8 cellular contexts compared by ENCODE assay signal in genomic region chr17:57086069-57086930, GRCh38. TPM values are rescaled to one million over a fixed set of nuclear protein-coding genes. Genes with fewer than 3 reads are reported as not detected.
DNase-seq lines count a peak whose midpoint lies in the region; ATAC-seq and TF ChIP-seq lines count a peak whose summit lies in the region.

No MANE protein-coding gene starts in this region.

- H4K20me1 ChIP-seq in SK-N-SH (ENCODE audit: insufficient read depth), result no peaks in the 10 kb centered on the region

- POLR2A ChIA-PET in SK-N-SH (lab: Yijun Ruan, JAX), result interaction anchor here (3.0 kb wide), 1 partner anchor 11 kb away, joined by 15 read pairs; no protein-coding TSS in a partner anchor

- peaks cover 6% of the 10 kb centered on the region for H3F3A ChIP-seq in SK-N-SH (replicated peaks; ENCODE audit: insufficient read depth)

- peak overlapping the region in 1 of 2 experiments; percentile 69; a peak in 3 of 4 replicates for H3K27ac ChIP-seq in SK-N-SH (ENCODE audit: low read depth in 2 of 2, low read length in 1 of 2)
- no peak overlapping the region for H3K27ac ChIP-seq in brain microvascular endothelial cell

- H3K27me3 ChIP-seq in SK-N-SH (ENCODE audit: insufficient read depth) (no peaks in the 10 kb centered on the region), brain microvascular endothelial cell (replicated peaks) (no peaks in the 10 kb centered on the region)

- peak overlapping the region; percentile 60 for H2AFZ ChIP-seq in SK-N-SH (ENCODE audit: low read depth)

- TF ChIP-seq CTCF in SK-N-SH (IDR thresholded peaks at IDR 0.05), result no peak
- TF ChIP-seq CTCF in brain microvascular endothelial cell (IDR thresholded peaks at IDR 0.05; ENCODE audit: low read depth, low read length, missing control alignments), result no peak

- TF ChIP-seq EP300 in SK-N-SH (IDR thresholded peaks at IDR 0.05; ENCODE audit: borderline replicate concordance in 1 of 2, low read depth in 1 of 2, low read length in 1 of 2), result no peak

- DNase-seq in EL (peak; percentile 49), SK-N-SH (peak; percentile 68), brain microvascular endothelial cell (peak; percentile 11), kidney glomerular epithelial cell (lab: John Stamatoyannopoulos, UW) (peak; percentile 20), NCI-H187 (lab: John Stamatoyannopoulos, UW) (no peak)
- peak; percentile 29 to 32 for DNase-seq in stimulated activated CD4-positive, alpha-beta T cell treated with anti-CD3 and anti-CD28 coated beads, Interleukin-2, amount 100 ng/mL, for 24 hours

- H3K4me1 ChIP-seq in SK-N-SH (ENCODE audit: control insufficient read depth in 1 of 2, insufficient read depth in 2 of 2, low read depth in 1 of 2, low read length in 1 of 2), result peaks cover 0 to 16% of the 10 kb centered on the region in 2 experiments; a peak in 2 of 4 replicates

- CTCF ChIA-PET in SK-N-SH (lab: Yijun Ruan, JAX), result interaction anchor here (0.8 to 4.2 kb wide), 14 partner anchors 10 to 747 kb away, joined by 3 to 16 read pairs (median 4); partner anchors contain the start of gene SCPEP1

- H3K36me3 ChIP-seq in SK-N-SH (replicated peaks in 1 of 2; ENCODE audit: control insufficient read depth in 1 of 2, insufficient read depth in 2 of 2, low read length in 1 of 2), result no peaks in the 10 kb centered on the region
- H3K36me3 ChIP-seq in brain microvascular endothelial cell (replicated peaks), result no peaks in the 10 kb centered on the region

- no peak for TF ChIP-seq RAD21 in SK-N-SH (IDR thresholded peaks at IDR 0.05; ENCODE audit: low read length)

- H3K4me3 ChIP-seq in SK-N-SH (ENCODE audit: low read depth in 2 of 2, low read length in 1 of 2) (peak overlapping the region; percentile 87 to 97), brain microvascular endothelial cell (ENCODE audit: low read depth, low read length) (peak overlapping the region; percentile 94)

- H3K9me3 ChIP-seq in SK-N-SH, result no peaks in the 10 kb centered on the region

- in situ Hi-C loops in brain microvascular endothelial cell (cut with HindIII; ENCODE audit: low pct_ligation_motif_present, low sequenced_read_pairs), result no loop called here

- ATAC-seq in HG03432 (IDR thresholded peaks at IDR 0.05; ENCODE audit: unreplicated experiment) (peak; percentile 4), GM19328 (IDR thresholded peaks at IDR 0.05; ENCODE audit: unreplicated experiment) (no peak)

- 0 out of 2 replicates have a peak, but pooled peaks cover 5% of the 10 kb centered on the region for H3K79me2 ChIP-seq in SK-N-SH (ENCODE audit: insufficient read depth)

- 8% methylated on average over 29 of the region's 45 CpGs for WGBS in SK-N-SH (ENCODE audit: low lambda C conversion rate)

- peak overlapping the region; percentile 51; the same call in 1 of the 2 replicates for H3K9ac ChIP-seq in SK-N-SH

- H3K9me2 ChIP-seq in SK-N-SH, result no peaks in the 10 kb centered on the region

- peak overlapping the region; percentile 98 for H3K4me2 ChIP-seq in SK-N-SH

TF ChIP-seq in SK-N-SH, 30 proteins besides CTCF, POLR2A, EP300 and RAD21:
- TF ChIP-seq REST (IDR thresholded peaks at IDR 0.05; ENCODE audit: low read depth, low read length) (no peak), TCF12 (IDR thresholded peaks at IDR 0.05) (no peak), PBX3 (IDR thresholded peaks at IDR 0.05) (no peak), ELF1 (IDR thresholded peaks at IDR 0.05) (no peak), CHD2 (IDR thresholded peaks at IDR 0.05; ENCODE audit: low read length, partially characterized antibody) (no peak), RFX5 (IDR thresholded peaks at IDR 0.05; ENCODE audit: low read length) (no peak), MXI1 (IDR thresholded peaks at IDR 0.05; ENCODE audit: low read depth, low read length) (peak; percentile 64; the same call in 1 of the 2 replicates), NRF1 (IDR thresholded peaks at IDR 0.05; ENCODE audit: low read depth, low read length) (no peak), POLR2AphosphoS5 (IDR thresholded peaks at IDR 0.05; ENCODE audit: low read depth, low read length) (no peak), FOSL2 (IDR thresholded peaks at IDR 0.05; ENCODE audit: borderline replicate concordance, low read depth) (no peak), MEF2A (IDR thresholded peaks at IDR 0.05; ENCODE audit: borderline replicate concordance, low read depth) (no peak), YY1 (IDR thresholded peaks at IDR 0.05; ENCODE audit: low read depth) (0 out of 2 replicates have a peak, but pooled peaks have one; percentile 16), GABPA (IDR thresholded peaks at IDR 0.05; ENCODE audit: low read depth) (no peak)
- TF ChIP-seq, protein P1, sequence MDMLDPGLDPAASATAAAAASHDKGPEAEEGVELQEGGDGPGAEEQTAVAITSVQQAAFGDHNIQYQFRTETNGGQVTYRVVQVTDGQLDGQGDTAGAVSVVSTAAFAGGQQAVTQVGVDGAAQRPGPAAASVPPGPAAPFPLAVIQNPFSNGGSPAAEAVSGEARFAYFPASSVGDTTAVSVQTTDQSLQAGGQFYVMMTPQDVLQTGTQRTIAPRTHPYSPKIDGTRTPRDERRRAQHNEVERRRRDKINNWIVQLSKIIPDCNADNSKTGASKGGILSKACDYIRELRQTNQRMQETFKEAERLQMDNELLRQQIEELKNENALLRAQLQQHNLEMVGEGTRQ (IDR thresholded peaks at IDR 0.05; ENCODE audit: borderline replicate concordance, low read depth, low read length), result no peak
- TF ChIP-seq, protein P2, sequence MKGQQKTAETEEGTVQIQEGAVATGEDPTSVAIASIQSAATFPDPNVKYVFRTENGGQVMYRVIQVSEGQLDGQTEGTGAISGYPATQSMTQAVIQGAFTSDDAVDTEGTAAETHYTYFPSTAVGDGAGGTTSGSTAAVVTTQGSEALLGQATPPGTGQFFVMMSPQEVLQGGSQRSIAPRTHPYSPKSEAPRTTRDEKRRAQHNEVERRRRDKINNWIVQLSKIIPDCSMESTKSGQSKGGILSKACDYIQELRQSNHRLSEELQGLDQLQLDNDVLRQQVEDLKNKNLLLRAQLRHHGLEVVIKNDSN (IDR thresholded peaks at IDR 0.05; ENCODE audit: borderline replicate concordance, low read depth), result peak; percentile 88
- TF ChIP-seq, protein P3, sequence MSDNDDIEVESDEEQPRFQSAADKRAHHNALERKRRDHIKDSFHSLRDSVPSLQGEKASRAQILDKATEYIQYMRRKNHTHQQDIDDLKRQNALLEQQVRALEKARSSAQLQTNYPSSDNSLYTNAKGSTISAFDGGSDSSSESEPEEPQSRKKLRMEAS (IDR thresholded peaks at IDR 0.05; ENCODE audit: low read depth), result peak; percentile 51

RNA-seq across cellular contexts. Expression of gene AKAP1, which starts 1.3 kb away (rescaled TPM):
- polyA plus RNA-seq in SK-N-SH (2012; rRNA removed), result 23.7 and 36.3 TPM in 2 replicates
- 17.5 and 19.6 TPM in 2 replicates for polyA plus RNA-seq in SK-N-SH (2012; cell fraction: cytosol; rRNA removed)
- polyA plus RNA-seq in SK-N-SH (2012; cell fraction: nucleus; rRNA removed), result 106 and 135 TPM in 2 replicates

Comparison
In these comparisons a context has a peak if more than half of its experiments do, and no peak if none do; other contexts are left out.
1. DNase-seq: peak in EL (single experiment), SK-N-SH (single experiment), brain microvascular endothelial cell (single experiment), kidney glomerular epithelial cell (single experiment) and stimulated activated CD4-positive, alpha-beta T cell treated with anti-CD3 and anti-CD28 coated beads, Interleukin-2, amount 100 ng/mL, for 24 hours (2 of 2); none in NCI-H187 (0 of 2).